Comparison of ENCODE assay signal across 11 cellular contexts in genomic region chr1:51558375-51558924, GRCh38. TPM values are rescaled to one million over a fixed set of nuclear protein-coding genes. Genes with fewer than 3 reads are reported as not detected.
A peak's percentile ranks its signal among the peaks of the same experiment; 100 is the strongest.
DNase-seq lines count a peak whose midpoint lies in the region; ATAC-seq, FAIRE-seq and TF ChIP-seq lines count a peak whose summit lies in the region.
"Had no signal": no experiment of that assay in that cellular context is flagged by ENCODE, and none has a peak within 500 bp of the region (broad histone marks: within the 10 kb centered on the region; RNA-seq: fewer than 3 reads in every experiment).

No MANE protein-coding gene starts in this region.

- H3K36me3 ChIP-seq in GM23248 (ENCODE audit: low read depth) (no peaks in the 10 kb centered on the region), bronchial epithelial cell (ENCODE audit: control insufficient read depth, insufficient read depth, low read length) (no peaks in the 10 kb centered on the region)

- ATAC-seq in GM18868 (IDR thresholded peaks at IDR 0.05; ENCODE audit: unreplicated experiment) (no peak), GM18861 (IDR thresholded peaks at IDR 0.05; ENCODE audit: unreplicated experiment) (no peak), GM18519 (IDR thresholded peaks at IDR 0.05; ENCODE audit: low FRiP score, unreplicated experiment) (no peak)

- no peaks in the 10 kb centered on the region for H3K9me2 ChIP-seq in GM23248 (ENCODE audit: insufficient read depth)

- H3K4me3 ChIP-seq in GM23248 (peak overlapping the region; percentile 27), bronchial epithelial cell (ENCODE audit: low read depth, low read length) (no peak overlapping the region)

- in situ Hi-C loops in GM23248 (cut with MboI), result no loop called here

- peak overlapping the region; percentile 78 for H3K4me2 ChIP-seq in GM23248 (ENCODE audit: unreplicated experiment)

- no peaks in the 10 kb centered on the region for H3K9me3 Mint-ChIP-seq in osteocyte (ENCODE audit: unreplicated experiment)

- no peaks in the 10 kb centered on the region for H4K20me1 ChIP-seq in GM23248 (ENCODE audit: insufficient read depth)

- 0 out of 2 replicates have a peak overlapping the region, but pooled peaks have one; percentile 12 for H2AFZ ChIP-seq in GM23248

- no peak overlapping the region for H3K9ac ChIP-seq in GM23248

- DNase-seq in GM23248, result peak; percentile 92
- peak; percentile 92 for DNase-seq in NCI-H226
- peak; percentile 90 for DNase-seq in bronchial epithelial cell (ENCODE audit: low read depth)
- no peak for DNase-seq in osteocyte (ENCODE audit: extremely low spot score, unreplicated experiment)
- DNase-seq in NCI-H1048 (lab: John Stamatoyannopoulos, UW), result no peak
- DNase-seq: activated CD8-positive, alpha-beta memory T cell treated with anti-CD3 and anti-CD28 coated beads for 24 hours; NCI-H146; Right ventricle myocardium superior had no signal

- no peaks in the 10 kb centered on the region for H3K36me3 Mint-ChIP-seq in osteocyte (ENCODE audit: unreplicated experiment)

- peaks cover 22% of the 10 kb centered on the region for H3K4me1 Mint-ChIP-seq in osteocyte (ENCODE audit: unreplicated experiment)

- peak overlapping the region; percentile 60 for H3K27ac ChIP-seq in GM23248

- peaks cover 22% of the 10 kb centered on the region for H3K4me1 ChIP-seq in GM23248 (ENCODE audit: insufficient read depth)

- no peaks in the 10 kb centered on the region for H3K9me3 ChIP-seq in GM23248 (ENCODE audit: low read depth)

- H3K79me2 ChIP-seq in GM23248 (ENCODE audit: insufficient read depth), result no peaks in the 10 kb centered on the region

- no peak overlapping the region for H3K4me3 Mint-ChIP-seq in osteocyte (ENCODE audit: unreplicated experiment)

- H3K27me3 Mint-ChIP-seq in osteocyte (ENCODE audit: unreplicated experiment), result no peaks in the 10 kb centered on the region

- peaks cover 29% of the 10 kb centered on the region for H3F3A ChIP-seq in GM23248 (ENCODE audit: insufficient read depth)

- H3K27me3 ChIP-seq in GM23248 (replicated peaks; ENCODE audit: insufficient read depth) (no peaks in the 10 kb centered on the region), bronchial epithelial cell (ENCODE audit: control insufficient read depth, insufficient read depth, low read length) (no peaks in the 10 kb centered on the region)

- WGBS in GM23248 (ENCODE audit: low coverage in 1 of 2, low lambda C conversion rate in 2 of 2, missing lambda C conversion rate in 2 of 2), 2 experiments, result 0 to 1% methylated on average over 5 of the region's 5 CpGs

- H3K27ac Mint-ChIP-seq in osteocyte (ENCODE audit: unreplicated experiment), result peak overlapping the region; percentile 64

- FAIRE-seq in bronchial epithelial cell (lab: Jason Lieb, UNC), result no peak

- TF ChIP-seq CTCF in bronchial epithelial cell (IDR thresholded peaks at IDR 0.05; ENCODE audit: insufficient read depth, low read length, severe bottlenecking) (no peak), osteocyte (IDR thresholded peaks at IDR 0.05) (no peak)

RNA-seq across cellular contexts. Expression of gene EPS15, which starts 39.4 kb away (rescaled TPM):
- total RNA-seq in GM23248 (2014; rRNA removed; shearing (Covaris generic)), result 41.1 and 41.6 TPM in 2 replicates
- polyA plus RNA-seq in GM23248 (2016; fragmentation: Nextera tagmentation; extraction: Ambion mirVana), result 25.9 and 26.9 TPM in 2 replicates
- 34.8 and 37.8 TPM in 2 replicates for total RNA-seq in bronchial epithelial cell
- total RNA-seq in osteocyte, result 62.4 and 64.8 TPM in 2 replicates

RNA-seq across cellular contexts. Expression of gene OSBPL9, which starts 58.4 kb away (rescaled TPM):
- total RNA-seq in GM23248 (2014; rRNA removed; shearing (Covaris generic)), result 37.0 and 53.6 TPM in 2 replicates
- 32.2 and 33.0 TPM in 2 replicates for polyA plus RNA-seq in GM23248 (2016; fragmentation: Nextera tagmentation; extraction: Ambion mirVana)
- total RNA-seq in bronchial epithelial cell, result 66.4 and 69.8 TPM in 2 replicates
- 103 and 107 TPM in 2 replicates for total RNA-seq in osteocyte

Comparison
In these comparisons a context has a peak if more than half of its experiments do, and no peak if none do; other contexts are left out.
1. DNase-seq: peak in GM23248 (single experiment), NCI-H226 (single experiment) and bronchial epithelial cell (single experiment); none in osteocyte (single experiment) and NCI-H1048 (single experiment).